18 cellular contexts compared by ENCODE assay signal in the genomic region with DNA sequence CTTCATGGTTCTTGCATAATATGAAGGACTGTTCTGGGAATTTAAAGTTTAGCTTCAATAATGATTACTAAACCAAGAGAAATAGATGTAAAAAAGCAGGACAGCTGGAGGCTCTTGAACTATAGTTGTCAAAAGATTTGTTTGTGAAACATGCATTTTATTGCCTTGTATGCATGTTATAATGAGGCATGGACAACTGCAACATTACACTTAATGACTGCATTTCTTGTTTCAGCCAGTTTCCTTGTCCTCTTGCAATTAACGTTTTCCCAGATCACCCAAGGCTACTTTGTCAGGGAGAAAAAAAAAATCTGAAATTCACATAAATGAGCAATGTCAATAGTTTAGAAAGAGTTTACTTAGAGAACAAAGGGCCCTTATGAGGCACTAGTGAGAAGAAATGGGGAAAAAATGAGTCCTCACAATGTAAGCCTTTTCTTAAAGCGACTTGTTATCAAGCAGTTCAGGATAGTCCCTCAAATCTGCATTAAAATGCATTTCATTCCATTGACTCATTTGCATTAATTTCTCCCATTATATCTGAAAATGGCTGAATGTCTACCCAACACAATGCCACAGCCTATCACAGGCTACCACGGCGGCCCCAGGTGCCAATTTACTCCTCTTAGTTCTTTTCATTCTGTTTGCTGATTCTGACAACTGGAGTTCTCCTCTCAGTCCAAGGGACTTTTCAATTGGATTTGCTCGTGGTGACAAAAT.
DNase-seq lines count a peak whose midpoint lies in the region; ATAC-seq and TF ChIP-seq lines count a peak whose summit lies in the region.
"Had no signal": no experiment of that assay in that cellular context is flagged by ENCODE, and none has a peak within 500 bp of the region (broad histone marks: within the 10 kb centered on the region; RNA-seq: fewer than 3 reads in every experiment).

No MANE protein-coding gene starts in this region.

- TF ChIP-seq CTCF in PC-3 (conservative IDR thresholded peaks at IDR 0.05; ENCODE audit: low read depth, low read length) (no peak), retinal pigment epithelial cell (conservative IDR thresholded peaks at IDR 0.05; ENCODE audit: low read depth, low read length) (no peak)

- H3K9me2 ChIP-seq in PC-3 (replicated peaks; ENCODE audit: low read length): no peaks in the 10 kb centered on the region

- DNase-seq in NCI-H2107 treated with DMSO at 0.1 percent for 48 hours (lab: John Stamatoyannopoulos, UW; ENCODE audit: unreplicated experiment) (peak; percentile 81), NCI-H2107 (lab: John Stamatoyannopoulos, UW) (no peak), PC-3 (no peak), retinal pigment epithelial cell (ENCODE audit: low read depth) (peak; percentile 78), D341Med (ENCODE audit: low spot score) (no peak)
- DNase-seq in naive thymus-derived CD8-positive, alpha-beta T cell: no peak
- no peak for DNase-seq in activated CD4-positive, CD25-positive, alpha-beta regulatory T cell (lab: John Stamatoyannopoulos, UW)
- DNase-seq: activated CD8-positive, alpha-beta memory T cell treated with anti-CD3 and anti-CD28 coated beads, Interleukin-2, amount 10 ng/mL, durations not matched to agents 7 days and 5 days; CD8-positive, alpha-beta T cell; effector CD8-positive, alpha-beta T cell; foreskin keratinocyte; HCEC 1CT; Kasumi-1; naive B cell; OCI-M1; stomach had no signal

- peaks cover 0 to 1% (median 0%) of the 10 kb centered on the region in 9 donors for H3K9me3 Mint-ChIP-seq in naive thymus-derived CD8-positive, alpha-beta T cell
- H3K9me3 Mint-ChIP-seq: naive B cell had no signal

- CTCF ChIA-PET in PC-3 (lab: Charles Lee): no interaction called here

- no peaks in the 10 kb centered on the region for H3K27me3 Mint-ChIP-seq in naive thymus-derived CD8-positive, alpha-beta T cell
- H3K27me3 Mint-ChIP-seq: activated CD8-positive, alpha-beta memory T cell treated with anti-CD3 and anti-CD28 coated beads, Interleukin-2, amount 10 ng/mL, durations not matched to agents 7 days and 5 days; naive B cell had no signal

- H3K4me3 ChIP-seq in PC-3 (ENCODE audit: low read length) (no peak overlapping the region), iPS-20b (ENCODE audit: low read length) (peak overlapping the region; percentile 36), retinal pigment epithelial cell (ENCODE audit: low read length) (peak overlapping the region; percentile 5)
- H3K4me3 ChIP-seq: skin epidermis, stomach had no signal

- H3K9ac ChIP-seq in PC-3 (ENCODE audit: low read length) (no peak overlapping the region), iPS-20b (ENCODE audit: low read depth, low read length) (peak overlapping the region; percentile 24; the same call in 1 of the 2 replicates)

- peak; percentile 38 for ATAC-seq in PC-3
- no peak for ATAC-seq in naive thymus-derived CD8-positive, alpha-beta T cell
- ATAC-seq: activated CD8-positive, alpha-beta memory T cell treated with anti-CD3 and anti-CD28 coated beads, Interleukin-2, amount 10 ng/mL, durations not matched to agents 7 days and 5 days; CD8-positive, alpha-beta T cell; foreskin keratinocyte had no signal

- no peaks in the 10 kb centered on the region for H3F3A ChIP-seq in PC-3 (ENCODE audit: low read length, unreplicated experiment)

- no peaks in the 10 kb centered on the region for H4K20me1 ChIP-seq in PC-3 (ENCODE audit: low read length)

- H2AFZ ChIP-seq in PC-3 (ENCODE audit: low read length): no peak overlapping the region

- H3K27ac ChIP-seq in PC-3 (ENCODE audit: low read length): no peak overlapping the region
- no peak overlapping the region for H3K27ac ChIP-seq in iPS-20b (ENCODE audit: low read length)
- H3K27ac ChIP-seq: foreskin keratinocyte, skin epidermis, stomach had no signal

- H3K4me3 Mint-ChIP-seq in naive thymus-derived CD8-positive, alpha-beta T cell: no peak overlapping the region
- H3K4me3 Mint-ChIP-seq: activated CD8-positive, alpha-beta memory T cell treated with anti-CD3 and anti-CD28 coated beads, Interleukin-2, amount 10 ng/mL, durations not matched to agents 7 days and 5 days; CD8-positive, alpha-beta T cell; naive B cell had no signal

- H3K4me1 ChIP-seq in PC-3 (ENCODE audit: insufficient read depth, low read length): no peaks in the 10 kb centered on the region
- peaks cover 29% of the 10 kb centered on the region for H3K4me1 ChIP-seq in iPS-20b (ENCODE audit: insufficient read depth, low read length)
- H3K4me1 ChIP-seq: foreskin keratinocyte, stomach had no signal

- H3K4me1 Mint-ChIP-seq in naive thymus-derived CD8-positive, alpha-beta T cell: no peaks in the 10 kb centered on the region
- H3K4me1 Mint-ChIP-seq: activated CD8-positive, alpha-beta memory T cell treated with anti-CD3 and anti-CD28 coated beads, Interleukin-2, amount 10 ng/mL, durations not matched to agents 7 days and 5 days; naive B cell had no signal

- no peaks in the 10 kb centered on the region for H3K27me3 ChIP-seq in PC-3 (ENCODE audit: low read length)
- H3K27me3 ChIP-seq in iPS-20b (ENCODE audit: insufficient read depth, low read length): no peaks in the 10 kb centered on the region
- H3K27me3 ChIP-seq: foreskin keratinocyte, stomach had no signal

- no peak overlapping the region for H3K27ac Mint-ChIP-seq in naive thymus-derived CD8-positive, alpha-beta T cell
- H3K27ac Mint-ChIP-seq: activated CD8-positive, alpha-beta memory T cell treated with anti-CD3 and anti-CD28 coated beads, Interleukin-2, amount 10 ng/mL, durations not matched to agents 7 days and 5 days; CD8-positive, alpha-beta T cell; naive B cell had no signal

- BruUV-seq in PC-3 (replicated peaks; lab: Mats Ljungman, UMichigan): no TSS peak

- POLR2A ChIA-PET in PC-3 (lab: Charles Lee; ENCODE audit: unreplicated experiment): no interaction called here
- POLR2A ChIA-PET in naive thymus-derived CD8-positive, alpha-beta T cell (lab: Charles Lee): no interaction called here

- intact Hi-C loops in PC-3 (cut with micrococcal nuclease): no loop called here

- H3K36me3 ChIP-seq in PC-3 (ENCODE audit: low read depth, low read length) (no peaks in the 10 kb centered on the region), iPS-20b (ENCODE audit: insufficient read depth, low read depth, low read length) (no peaks in the 10 kb centered on the region)
- H3K36me3 ChIP-seq: stomach had no signal

- no peak overlapping the region for H3K4me2 ChIP-seq in PC-3 (ENCODE audit: low read length)

- no peaks in the 10 kb centered on the region for H3K79me2 ChIP-seq in PC-3 (ENCODE audit: low read length)

- no peaks in the 10 kb centered on the region for H3K36me3 Mint-ChIP-seq in naive thymus-derived CD8-positive, alpha-beta T cell
- H3K36me3 Mint-ChIP-seq: activated CD8-positive, alpha-beta memory T cell treated with anti-CD3 and anti-CD28 coated beads, Interleukin-2, amount 10 ng/mL, durations not matched to agents 7 days and 5 days; CD8-positive, alpha-beta T cell; naive B cell had no signal

- H3K9me3 ChIP-seq in PC-3 (ENCODE audit: low read length) (no peaks in the 10 kb centered on the region), iPS-20b (ENCODE audit: insufficient read depth, low read depth, low read length) (no peaks in the 10 kb centered on the region)
- H3K9me3 ChIP-seq: stomach had no signal

Comparison
In these comparisons a context has a peak if more than half of its experiments do, and no peak if none do; other contexts are left out.
1. DNase-seq: peak in NCI-H2107 treated with DMSO at 0.1 percent for 48 hours (single experiment) and retinal pigment epithelial cell (single experiment); none in NCI-H2107 (single experiment), PC-3 (single experiment), naive thymus-derived CD8-positive, alpha-beta T cell (0 of 10), D341Med (single experiment) and activated CD4-positive, CD25-positive, alpha-beta regulatory T cell (0 of 4).